ENCODE assay signal across 38 cellular contexts in genomic region chr3:128613083-128613829, GRCh38.
"Had no signal": no experiment of that assay in that cellular context is flagged by ENCODE, and none has a peak within 500 bp of the region (broad histone marks: within the 10 kb centered on the region; RNA-seq: fewer than 3 reads in every experiment).

No MANE protein-coding gene starts in this region.

- H3K27me3 Mint-ChIP-seq: activated CD4-positive, alpha-beta memory T cell treated with anti-CD3 and anti-CD28 coated beads, Interleukin-2, amount 10 ng/mL, durations not matched to agents 7 days and 5 days; activated CD8-positive, alpha-beta memory T cell treated with anti-CD3 and anti-CD28 coated beads, Interleukin-2, amount 10 ng/mL, durations not matched to agents 7 days and 5 days; activated naive CD8-positive, alpha-beta T cell treated with anti-CD3 and anti-CD28 coated beads for 36 hours; activated T-helper 17 cell treated with anti-CD3 and anti-CD28 coated beads, Interleukin-2, amount 50 U/mL, for 72 hours; central memory CD8-positive, alpha-beta T cell; T-cell had no signal

- H3K9ac ChIP-seq: KMS-11 had no signal

- H3K4me1 Mint-ChIP-seq: activated T-helper 17 cell treated with anti-CD3 and anti-CD28 coated beads, Interleukin-2, amount 50 U/mL, for 72 hours had no signal

- H3K4me2 ChIP-seq: KMS-11 had no signal

- DNase-seq: activated CD4-positive, alpha-beta memory T cell treated with anti-CD3 and anti-CD28 coated beads, Interleukin-2, amount 10 ng/mL, durations not matched to agents 7 days and 5 days; activated CD4-positive, alpha-beta T cell treated with anti-CD3 and anti-CD28 coated beads for 1 hour; activated CD4-positive, alpha-beta T cell treated with anti-CD3 and anti-CD28 coated beads for 48 hours; activated CD4-positive, CD25-positive, alpha-beta regulatory T cell; activated CD8-positive, alpha-beta memory T cell treated with anti-CD3 and anti-CD28 coated beads for 24 hours; activated CD8-positive, alpha-beta memory T cell treated with anti-CD3 and anti-CD28 coated beads, Interleukin-2, amount 10 ng/mL, durations not matched to agents 7 days and 5 days; activated effector memory CD4-positive, alpha-beta T cell treated with anti-CD3 and anti-CD28 coated beads, Interleukin-2, amount 50 U/mL, for 16 hours; activated naive CD4-positive, alpha-beta T cell; activated naive CD4-positive, alpha-beta T cell treated with anti-CD3 and anti-CD28 coated beads, Interleukin-2, amount 50 U/mL, for 16 hours; activated naive CD8-positive, alpha-beta T cell treated with anti-CD3 and anti-CD28 coated beads for 36 hours; activated T-cell treated with anti-CD3 and anti-CD28 coated beads, Interleukin-2, amount 50 U/mL, for 1 hour; activated T-cell treated with anti-CD3 and anti-CD28 coated beads, Interleukin-2, amount 50 U/mL, for 72 hours; amniotic stem cell; brain microvascular endothelial cell; NCI-H1092 treated with DMSO at 0.1 percent for 48 hours; NCI-H1417; NCI-H146; NCI-H187; NCI-H2081 treated with DMSO at 0.1 percent for 48 hours; NCI-H226; NCI-H446 treated with DMSO at 0.1 percent for 48 hours; NCI-H524; NCI-H69; NCI-H82; PC-3; Peyer's patch; RPMI8226; SIG-M5; T-cell; T-helper 2 cell; T-helper 9 cell had no signal

- H3K9me3 Mint-ChIP-seq: activated CD4-positive, alpha-beta memory T cell treated with anti-CD3 and anti-CD28 coated beads, Interleukin-2, amount 10 ng/mL, durations not matched to agents 7 days and 5 days; activated naive CD8-positive, alpha-beta T cell treated with anti-CD3 and anti-CD28 coated beads for 36 hours; activated T-cell treated with anti-CD3 and anti-CD28 coated beads, Interleukin-2, amount 50 U/mL, for 72 hours; activated T-helper 17 cell treated with anti-CD3 and anti-CD28 coated beads, Interleukin-2, amount 50 U/mL, for 72 hours; central memory CD8-positive, alpha-beta T cell; T-cell had no signal

- H3K9me3 ChIP-seq: Peyer's patch had no signal

- H3K27ac Mint-ChIP-seq: activated CD4-positive, alpha-beta memory T cell treated with anti-CD3 and anti-CD28 coated beads, Interleukin-2, amount 10 ng/mL, durations not matched to agents 7 days and 5 days; activated CD8-positive, alpha-beta memory T cell treated with anti-CD3 and anti-CD28 coated beads, Interleukin-2, amount 10 ng/mL, durations not matched to agents 7 days and 5 days; activated naive CD8-positive, alpha-beta T cell treated with anti-CD3 and anti-CD28 coated beads for 36 hours; activated T-cell treated with anti-CD3 and anti-CD28 coated beads, Interleukin-2, amount 50 U/mL, for 72 hours; activated T-helper 17 cell treated with anti-CD3 and anti-CD28 coated beads, Interleukin-2, amount 50 U/mL, for 72 hours; T-cell had no signal

- H3K27ac ChIP-seq: brain microvascular endothelial cell, cardiac muscle cell, KMS-11, Peyer's patch, VCaP had no signal

- ATAC-seq: activated CD8-positive, alpha-beta memory T cell treated with anti-CD3 and anti-CD28 coated beads, Interleukin-2, amount 10 ng/mL, durations not matched to agents 7 days and 5 days; activated T-cell treated with anti-CD3 and anti-CD28 coated beads, Interleukin-2, amount 50 U/mL, for 72 hours; activated T-helper 17 cell treated with anti-CD3 and anti-CD28 coated beads, Interleukin-2, amount 50 U/mL, for 72 hours; PC-3; Right ventricle myocardium inferior; SK-N-SH treated with all-trans-retinoic acid at 6 μM for 48 hours; T-cell had no signal

- H3K4me3 ChIP-seq: cardiac muscle cell, Peyer's patch had no signal

- H3K4me3 Mint-ChIP-seq: activated CD4-positive, alpha-beta memory T cell treated with anti-CD3 and anti-CD28 coated beads, Interleukin-2, amount 10 ng/mL, durations not matched to agents 7 days and 5 days; activated CD8-positive, alpha-beta memory T cell treated with anti-CD3 and anti-CD28 coated beads, Interleukin-2, amount 10 ng/mL, durations not matched to agents 7 days and 5 days; activated naive CD8-positive, alpha-beta T cell treated with anti-CD3 and anti-CD28 coated beads for 36 hours; activated T-cell treated with anti-CD3 and anti-CD28 coated beads, Interleukin-2, amount 50 U/mL, for 72 hours; activated T-helper 17 cell treated with anti-CD3 and anti-CD28 coated beads, Interleukin-2, amount 50 U/mL, for 72 hours; central memory CD8-positive, alpha-beta T cell; T-cell had no signal

- H3K36me3 ChIP-seq: cardiac muscle cell, Peyer's patch had no signal

- H3K27me3 ChIP-seq: brain microvascular endothelial cell, cardiac muscle cell, Peyer's patch had no signal
